Comparison of ENCODE assay signal across 15 cellular contexts in genomic region chr2:120310136-120310535, GRCh38. TPM values are rescaled to one million over a fixed set of nuclear protein-coding genes. Genes with fewer than 3 reads are reported as not detected.
DNase-seq lines count a peak whose midpoint lies in the region; ATAC-seq lines count a peak whose summit lies in the region.
"Had no signal": no experiment of that assay in that cellular context is flagged by ENCODE, and none has a peak within 500 bp of the region (broad histone marks: within the 10 kb centered on the region; RNA-seq: fewer than 3 reads in every experiment).

No MANE protein-coding gene starts in this region.

- H3K79me1 ChIP-seq in mesendoderm (ENCODE audit: low read length): no peaks in the 10 kb centered on the region

- no peak overlapping the region for H4K5ac ChIP-seq in mesendoderm (ENCODE audit: low read length)

- no peak overlapping the region for H3K4me3 ChIP-seq in mesendoderm (ENCODE audit: low read length)
- H3K4me3 ChIP-seq: colonic mucosa, MG63 had no signal

- peak; percentile 55 for ATAC-seq in GM21576 (IDR thresholded peaks at IDR 0.05; ENCODE audit: unreplicated experiment)
- peak; percentile 56 for ATAC-seq in HG03280 (IDR thresholded peaks at IDR 0.05; ENCODE audit: unreplicated experiment)
- ATAC-seq: activated CD8-positive, alpha-beta T cell treated with anti-CD3 and anti-CD28 coated beads for 36 hours had no signal

- H3K56ac ChIP-seq in mesendoderm (ENCODE audit: low read length): no peak overlapping the region

- no peak overlapping the region for H4K8ac ChIP-seq in mesendoderm (ENCODE audit: low read depth, low read length)

- H3K9ac ChIP-seq in mesendoderm (ENCODE audit: low read length): no peak overlapping the region

- no peaks in the 10 kb centered on the region for H3K27me3 ChIP-seq in mesendoderm (ENCODE audit: insufficient read depth, low read length, poor library complexity)
- H3K27me3 ChIP-seq: colonic mucosa, MG63 had no signal

- H3K23ac ChIP-seq in mesendoderm (ENCODE audit: low read length): no peak overlapping the region

- no peaks in the 10 kb centered on the region for H3K36me3 ChIP-seq in mesendoderm (ENCODE audit: control insufficient read depth, insufficient read depth, low read length)
- H3K36me3 ChIP-seq: colonic mucosa, MG63 had no signal

- H2BK15ac ChIP-seq in mesendoderm (replicated peaks; ENCODE audit: low read depth): no peak overlapping the region

- H3K79me2 ChIP-seq in mesendoderm (ENCODE audit: control insufficient read depth, insufficient read depth, low read length): no peaks in the 10 kb centered on the region

- no peak overlapping the region for H3K4ac ChIP-seq in mesendoderm (ENCODE audit: low read depth, low read length)

- DNase-seq in NCI-H1417 (lab: John Stamatoyannopoulos, UW) (peak in 2 of 3 experiments; percentile 10 to 59), NCI-H1417 treated with DMSO at 0.1 percent for 48 hours (lab: John Stamatoyannopoulos, UW) (no peak), mesendoderm (peak; percentile 38), COLO668 (lab: John Stamatoyannopoulos, UW; ENCODE audit: unreplicated experiment) (no peak)
- no peak for DNase-seq in stimulated activated CD4-positive, alpha-beta T cell treated with anti-CD3 and anti-CD28 coated beads, Interleukin-12 subunit alpha, Interleukin-12 subunit beta, amount 100 ng/mL, for 4 hours
- DNase-seq in activated T-cell treated with anti-CD3 and anti-CD28 coated beads, Interleukin-2, amount 50 U/mL, for 1 hour: no peak
- DNase-seq: activated CD8-positive, alpha-beta T cell treated with anti-CD3 and anti-CD28 coated beads for 36 hours; activated naive CD8-positive, alpha-beta T cell treated with anti-CD3 and anti-CD28 coated beads, Interleukin-2, amount 10 ng/mL, durations not matched to agents 7 days and 5 days; colonic mucosa; MG63; NCI-H774 had no signal

- H3K4me2 ChIP-seq in mesendoderm (ENCODE audit: low read length): no peak overlapping the region

- no peaks in the 10 kb centered on the region for H3K4me1 ChIP-seq in mesendoderm (ENCODE audit: control insufficient read depth, low read depth, low read length)

- no peak overlapping the region for H2BK5ac ChIP-seq in mesendoderm (ENCODE audit: low read length)

- WGBS in mesendoderm (ENCODE audit: extremely low coverage, insufficient coverage, low lambda C conversion rate): no CpG with 5 or more reads among the region's 6 CpGs

- no peak overlapping the region for H3K18ac ChIP-seq in mesendoderm (ENCODE audit: low read length)

- H2AK5ac ChIP-seq in mesendoderm (ENCODE audit: low read length): no peak overlapping the region

- no peak overlapping the region for H3K27ac ChIP-seq in mesendoderm (ENCODE audit: low read depth, low read length)
- H3K27ac ChIP-seq: 22Rv1, colonic mucosa had no signal

- no peak overlapping the region for H2BK120ac ChIP-seq in mesendoderm (ENCODE audit: low read depth, low read length)

RNA-seq across cellular contexts. Expression of gene INHBB, which starts 35.8 kb away (rescaled TPM):
- 0.01 TPM for polyA plus RNA-seq in mesendoderm (2013, experiment 1 of 2)
- 0.01 TPM for polyA plus RNA-seq in mesendoderm (2013, experiment 2 of 2)
- polyA plus RNA-seq: neural cell had no signal

RNA-seq across cellular contexts. Expression of gene RALB, which starts 57.5 kb away (rescaled TPM):
- 12.0 TPM for polyA plus RNA-seq in mesendoderm (2013, experiment 1 of 2)
- polyA plus RNA-seq in mesendoderm (2013, experiment 2 of 2): 11.6 TPM

Comparison
In these comparisons a context has a peak if more than half of its experiments do, and no peak if none do; other contexts are left out.
1. DNase-seq: peak in NCI-H1417 (2 of 3) and mesendoderm (single experiment); none in NCI-H1417 treated with DMSO at 0.1 percent for 48 hours (single experiment), stimulated activated CD4-positive, alpha-beta T cell treated with anti-CD3 and anti-CD28 coated beads, Interleukin-12 subunit alpha, Interleukin-12 subunit beta, amount 100 ng/mL, for 4 hours (single experiment), activated T-cell treated with anti-CD3 and anti-CD28 coated beads, Interleukin-2, amount 50 U/mL, for 1 hour (single experiment) and COLO668 (single experiment).